ENCODE assay signal across 1 cellular context in genomic region chr5:159620853-159621540, GRCh38.
TF ChIP-seq lines count a peak whose summit lies in the region.

No MANE protein-coding gene starts in this region.

TF ChIP-seq in K562, 482 proteins besides CTCF, POLR2A, EP300 and RAD21:
- TF ChIP-seq CBFA2T3 (IDR thresholded peaks at IDR 0.05): peak; percentile 70; the same call in 1 of the 2 replicates
- peak; percentile 48; the same call in 1 of the 2 replicates for TF ChIP-seq TCF3 (CRISPR knock-in tag; IDR thresholded peaks at IDR 0.05)
- no peak for TF ChIP-seq ZBTB1 (CRISPR knock-in tag; IDR thresholded peaks at IDR 0.05; ENCODE audit: borderline replicate concordance, low read depth)
- peak; percentile 28; the same call in 1 of the 2 replicates for TF ChIP-seq SOX6 (IDR thresholded peaks at IDR 0.05)
- peak; percentile 55; the same call in 1 of the 2 replicates for TF ChIP-seq TEAD4 (IDR thresholded peaks at IDR 0.05; ENCODE audit: low read length)
- no peak for TF ChIP-seq TEAD4 (CRISPR knock-in tag; IDR thresholded peaks at IDR 0.05; ENCODE audit: borderline replicate concordance)
- TF ChIP-seq MYNN (IDR thresholded peaks at IDR 0.05): 0 out of 2 replicates have a peak, but pooled peaks have one; percentile 11
- TF ChIP-seq MYNN (CRISPR knock-in tag; IDR thresholded peaks at IDR 0.05): no peak
- peak; percentile 77 for TF ChIP-seq TFAP4 (CRISPR knock-in tag; IDR thresholded peaks at IDR 0.05; ENCODE audit: borderline replicate concordance)
- TF ChIP-seq NCOR1 (IDR thresholded peaks at IDR 0.05): peak; percentile 63; the same call in 1 of the 2 replicates
- TF ChIP-seq ATF1 (CRISPR knock-in tag; IDR thresholded peaks at IDR 0.05): no peak
- peak; percentile 11; the same call in 1 of the 2 replicates for TF ChIP-seq ATF1 (tag; IDR thresholded peaks at IDR 0.05)
- TF ChIP-seq ZFP36 (IDR thresholded peaks at IDR 0.05; ENCODE audit: low read depth, low read length, partially characterized antibody): peak; percentile 25
- TF ChIP-seq CREB3 (tag; conservative IDR thresholded peaks at IDR 0.05; ENCODE audit: low read depth): no peak
- TF ChIP-seq ARID2 (IDR thresholded peaks at IDR 0.05): no peak
- peak; percentile 66 for TF ChIP-seq TAL1 (IDR thresholded peaks at IDR 0.05)
- TF ChIP-seq ZNF583 (CRISPR knock-in tag; IDR thresholded peaks at IDR 0.05): peak; percentile 65; the same call in 1 of the 2 replicates
- peak in 1 of 2 experiments; percentile 3; a peak in 1 of 4 replicates for TF ChIP-seq RCOR1 (IDR thresholded peaks at IDR 0.05; ENCODE audit: borderline replicate concordance in 1 of 2, low read depth in 2 of 2, low read length in 2 of 2)
- peak; percentile 50 for TF ChIP-seq ZNF507 (tag; conservative IDR thresholded peaks at IDR 0.05)
- no peak for TF ChIP-seq ZNF384 (IDR thresholded peaks at IDR 0.05; ENCODE audit: low read depth, low read length)
- peak; percentile 48; the same call in 1 of the 2 replicates for TF ChIP-seq SMAD4 (CRISPR knock-in tag; conservative IDR thresholded peaks at IDR 0.05)
- no peak for TF ChIP-seq NCOA6 (IDR thresholded peaks at IDR 0.05)
- TF ChIP-seq ZEB2 (IDR thresholded peaks at IDR 0.05): peak; percentile 36; the same call in 1 of the 2 replicates
- peak in 1 of 2 experiments; percentile 65; a peak in 1 of 4 replicates for TF ChIP-seq TRIM24 (IDR thresholded peaks at IDR 0.05)
- peak in 1 of 2 experiments; percentile 19; a peak in 1 of 4 replicates for TF ChIP-seq MAZ (CRISPR knock-in tag; conservative IDR thresholded peaks at IDR 0.05 in 1 of 2, IDR thresholded peaks at IDR 0.05 in 1 of 2)
- TF ChIP-seq ARID1B (IDR thresholded peaks at IDR 0.05): peak; percentile 73; the same call in 1 of the 2 replicates
